Comparison of ENCODE assay signal across 9 cellular contexts in the genomic region with DNA sequence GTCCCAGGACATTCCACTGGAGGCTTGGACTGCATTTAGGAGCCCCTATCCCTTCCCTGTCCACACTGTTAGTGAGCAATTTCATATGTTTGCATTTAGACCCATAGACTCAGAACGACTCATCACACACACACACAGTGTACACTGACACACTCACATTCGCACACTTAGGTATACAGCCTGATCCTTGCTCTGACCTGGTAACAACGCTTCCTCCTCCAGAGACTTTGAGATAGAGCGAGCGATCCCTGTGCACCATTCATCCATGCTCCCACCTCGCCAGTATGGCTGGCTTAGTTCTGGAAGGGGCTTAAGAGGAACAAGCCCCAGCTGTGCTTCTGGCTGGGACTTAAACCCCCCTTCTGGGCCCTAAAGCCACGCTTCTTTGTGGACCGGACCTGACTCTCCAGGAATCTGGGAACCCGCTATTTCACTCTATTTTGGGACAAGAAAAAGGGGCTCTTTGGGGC. TPM values are rescaled to one million over a fixed set of nuclear protein-coding genes. Genes with fewer than 3 reads are reported as not detected.
DNase-seq lines count a peak whose midpoint lies in the region; ATAC-seq and TF ChIP-seq lines count a peak whose summit lies in the region.
"Had no signal": no experiment of that assay in that cellular context is flagged by ENCODE, and none has a peak within 500 bp of the region (broad histone marks: within the 10 kb centered on the region; RNA-seq: fewer than 3 reads in every experiment).

No MANE protein-coding gene starts in this region.

- no peak overlapping the region for H3K27ac ChIP-seq in ACC112 (ENCODE audit: low read depth, low read length)

- ATAC-seq in activated CD8-positive, alpha-beta memory T cell treated with anti-CD3 and anti-CD28 coated beads, Interleukin-2, amount 10 ng/mL, durations not matched to agents 7 days and 5 days, result no peak
- ATAC-seq in GM21367 (IDR thresholded peaks at IDR 0.05; ENCODE audit: unreplicated experiment), result no peak
- no peak for ATAC-seq in HG03280 (IDR thresholded peaks at IDR 0.05; ENCODE audit: unreplicated experiment)

- H3K4me3 ChIP-seq in ACC112 (ENCODE audit: low read depth, low read length) (peak overlapping the region; percentile 75), HFF-Myc (replicated peaks; ENCODE audit: low read depth, low read length) (peak overlapping the region; percentile 46)

- TF ChIP-seq CTCF in HFF-Myc (IDR thresholded peaks at IDR 0.05; ENCODE audit: low read depth, low read length, missing control alignments) (no peak), mesothelial cell of epicardium (IDR thresholded peaks at IDR 0.05; ENCODE audit: unreplicated experiment) (no peak)

- no peaks in the 10 kb centered on the region for H3K36me3 Mint-ChIP-seq in activated CD8-positive, alpha-beta memory T cell treated with anti-CD3 and anti-CD28 coated beads, Interleukin-2, amount 10 ng/mL, durations not matched to agents 7 days and 5 days
- no peaks in the 10 kb centered on the region for H3K36me3 Mint-ChIP-seq in mesothelial cell of epicardium

- peak overlapping the region; percentile 26 for H3K4me3 Mint-ChIP-seq in activated CD8-positive, alpha-beta memory T cell treated with anti-CD3 and anti-CD28 coated beads, Interleukin-2, amount 10 ng/mL, durations not matched to agents 7 days and 5 days
- peak overlapping the region; percentile 75 for H3K4me3 Mint-ChIP-seq in mesothelial cell of epicardium

- no peaks in the 10 kb centered on the region for H3K9me3 Mint-ChIP-seq in activated CD8-positive, alpha-beta memory T cell treated with anti-CD3 and anti-CD28 coated beads, Interleukin-2, amount 10 ng/mL, durations not matched to agents 7 days and 5 days (ENCODE audit: low read depth)
- H3K9me3 Mint-ChIP-seq in mesothelial cell of epicardium, result no peaks in the 10 kb centered on the region

- no peaks in the 10 kb centered on the region for H3K79me2 ChIP-seq in ACC112 (ENCODE audit: control insufficient read depth, insufficient read depth, low read length, unreplicated experiment)

- H2AFZ ChIP-seq in ACC112 (ENCODE audit: low read length, unreplicated experiment), result no peak overlapping the region

- H3K4me1 Mint-ChIP-seq in activated CD8-positive, alpha-beta memory T cell treated with anti-CD3 and anti-CD28 coated beads, Interleukin-2, amount 10 ng/mL, durations not matched to agents 7 days and 5 days, result peaks cover 31% of the 10 kb centered on the region
- peaks cover 25% of the 10 kb centered on the region for H3K4me1 Mint-ChIP-seq in mesothelial cell of epicardium

- H3K27me3 ChIP-seq in ACC112 (ENCODE audit: insufficient read depth, low read length), result peaks cover 93% of the 10 kb centered on the region

- CTCF ChIA-PET in activated CD8-positive, alpha-beta memory T cell treated with anti-CD3 and anti-CD28 coated beads, Interleukin-2, amount 10 ng/mL, durations not matched to agents 7 days and 5 days (lab: Charles Lee), result no interaction called here

- no peak for DNase-seq in HFF-Myc (ENCODE audit: extremely low read depth, low read depth)
- no peak for DNase-seq in activated CD8-positive, alpha-beta memory T cell treated with anti-CD3 and anti-CD28 coated beads, Interleukin-2, amount 10 ng/mL, durations not matched to agents 7 days and 5 days
- no peak for DNase-seq in mesothelial cell of epicardium (ENCODE audit: low spot score in 2 of 2, unreplicated experiment in 2 of 2)
- no peak for DNase-seq in stimulated activated CD4-positive, alpha-beta T cell treated with anti-CD3 and anti-CD28 coated beads, Interleukin-1b, Interleukin-23, amount 100 ng/mL, for 48 hours
- DNase-seq in putamen (ENCODE audit: low spot score), result no peak
- DNase-seq: activated CD4-positive, alpha-beta T cell treated with anti-CD3 and anti-CD28 coated beads, Interleukin-2, amount 50 U/mL, for 4 hours had no signal

- H3K36me3 ChIP-seq in ACC112 (ENCODE audit: insufficient read depth, low read length), result no peaks in the 10 kb centered on the region

- H3K27me3 Mint-ChIP-seq in activated CD8-positive, alpha-beta memory T cell treated with anti-CD3 and anti-CD28 coated beads, Interleukin-2, amount 10 ng/mL, durations not matched to agents 7 days and 5 days, result peaks cover 90% of the 10 kb centered on the region
- peaks cover 91% of the 10 kb centered on the region for H3K27me3 Mint-ChIP-seq in mesothelial cell of epicardium (ENCODE audit: low read depth)

- peaks cover 12% of the 10 kb centered on the region for H3K4me1 ChIP-seq in ACC112 (ENCODE audit: control insufficient read depth, insufficient read depth, low read length, unreplicated experiment)

- peak overlapping the region; percentile 67 for H3K27ac Mint-ChIP-seq in activated CD8-positive, alpha-beta memory T cell treated with anti-CD3 and anti-CD28 coated beads, Interleukin-2, amount 10 ng/mL, durations not matched to agents 7 days and 5 days
- H3K27ac Mint-ChIP-seq in mesothelial cell of epicardium, result peak overlapping the region; percentile 70

RNA-seq across cellular contexts. Expression of a gene that starts 0.9 kb away (rescaled TPM):
- total RNA-seq in activated CD8-positive, alpha-beta memory T cell treated with anti-CD3 and anti-CD28 coated beads, Interleukin-2, amount 10 ng/mL, durations not matched to agents 7 days and 5 days, result not detected
- 6.9 to 7.7 TPM (median 7.5 TPM) in 3 replicates for total RNA-seq in mesothelial cell of epicardium

RNA-seq across cellular contexts. Expression of a gene that starts 15.8 kb away (rescaled TPM):
- not detected for total RNA-seq in activated CD8-positive, alpha-beta memory T cell treated with anti-CD3 and anti-CD28 coated beads, Interleukin-2, amount 10 ng/mL, durations not matched to agents 7 days and 5 days
- total RNA-seq in mesothelial cell of epicardium, result 3.3 to 4.2 TPM (median 3.9 TPM) in 3 replicates

RNA-seq across cellular contexts. Expression of a gene that starts 26.7 kb away (rescaled TPM):
- not detected for total RNA-seq in activated CD8-positive, alpha-beta memory T cell treated with anti-CD3 and anti-CD28 coated beads, Interleukin-2, amount 10 ng/mL, durations not matched to agents 7 days and 5 days
- total RNA-seq in mesothelial cell of epicardium, result 13.1 to 14.4 TPM (median 13.8 TPM) in 3 replicates

RNA-seq across cellular contexts. Expression of a gene that starts 35.5 kb away (rescaled TPM):
- not detected for total RNA-seq in activated CD8-positive, alpha-beta memory T cell treated with anti-CD3 and anti-CD28 coated beads, Interleukin-2, amount 10 ng/mL, durations not matched to agents 7 days and 5 days
- total RNA-seq in mesothelial cell of epicardium, result 10.8 to 14.5 TPM (median 13.2 TPM) in 3 replicates

RNA-seq across cellular contexts. Expression of a gene that starts 41.8 kb away (rescaled TPM):
- not detected for total RNA-seq in activated CD8-positive, alpha-beta memory T cell treated with anti-CD3 and anti-CD28 coated beads, Interleukin-2, amount 10 ng/mL, durations not matched to agents 7 days and 5 days
- total RNA-seq in mesothelial cell of epicardium, result 1.4 to 2.1 TPM (median 1.8 TPM) in 3 replicates

Comparison
In these comparisons a context has a peak if more than half of its experiments do, and no peak if none do; other contexts are left out.
1. RNA of a gene that starts 26.7 kb away (total RNA-seq): 13.1 to 14.4 TPM in mesothelial cell of epicardium; not detected in activated CD8-positive, alpha-beta memory T cell treated with anti-CD3 and anti-CD28 coated beads, Interleukin-2, amount 10 ng/mL, durations not matched to agents 7 days and 5 days; every median in the first group is over 10 times any median in the second.